ENCODE assay signal across 19 cellular contexts in the genomic region with DNA sequence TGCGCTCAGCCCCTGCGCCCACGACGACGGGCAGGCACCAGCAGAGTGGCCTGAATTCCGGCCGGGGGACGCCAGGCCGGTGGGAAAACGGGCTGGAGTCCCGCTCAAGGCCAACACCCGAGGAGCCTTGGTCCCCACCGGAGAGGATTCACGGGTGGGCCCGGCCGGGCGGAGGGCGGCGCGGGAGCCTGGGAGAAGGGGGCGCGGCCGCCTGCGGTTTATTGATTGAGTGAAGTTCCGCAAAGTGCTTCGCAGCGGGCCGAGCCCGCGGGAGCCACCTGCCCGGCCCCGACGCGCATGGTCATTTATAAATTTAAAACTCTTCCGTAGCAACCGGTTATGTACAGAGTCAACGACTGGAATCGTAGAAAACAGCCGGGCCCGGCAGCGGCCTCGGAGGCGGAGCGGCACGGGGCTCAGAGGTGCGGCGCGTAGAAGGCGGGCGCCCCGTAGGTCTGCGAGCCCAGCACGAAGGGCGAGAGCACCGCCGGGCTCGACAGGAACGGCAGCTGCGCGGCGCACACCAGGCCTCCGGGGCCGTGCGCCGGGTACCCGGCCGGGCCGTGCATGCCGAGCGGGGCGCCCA. TPM values are rescaled to one million over a fixed set of nuclear protein-coding genes. Genes with fewer than 3 reads are reported as not detected.
DNase-seq lines count a peak whose midpoint lies in the region; ATAC-seq, FAIRE-seq and TF ChIP-seq lines count a peak whose summit lies in the region.
"Had no signal": no experiment of that assay in that cellular context is flagged by ENCODE, and none has a peak within 500 bp of the region (broad histone marks: within the 10 kb centered on the region; RNA-seq: fewer than 3 reads in every experiment).

No MANE protein-coding gene starts in this region.

- no peak overlapping the region for H3K4ac ChIP-seq in H9 (ENCODE audit: low read depth, low read length)
- H3K4ac ChIP-seq in H1 (replicated peaks; ENCODE audit: insufficient read length, low read depth, low read length), result no peak overlapping the region

- H3K27me3 Mint-ChIP-seq in H9 (ENCODE audit: low read depth), result peaks cover 66% of the 10 kb centered on the region
- peaks cover 42 to 66% of the 10 kb centered on the region in 2 donors for H3K27me3 Mint-ChIP-seq in stimulated activated naive B cell treated with anti-CD40 and anti-IgM and Interleukin-4, amounts not matched to agents 10 μg/mL and 1 μg/mL and 100 μg/mL, for 72 hours

- no peak for ATAC-seq in stimulated activated naive B cell treated with anti-CD40 and anti-IgM and Interleukin-4, amounts not matched to agents 10 μg/mL and 1 μg/mL and 100 μg/mL, for 72 hours (replicated peaks)
- ATAC-seq in HG02973 (IDR thresholded peaks at IDR 0.05; ENCODE audit: unreplicated experiment), result no peak
- ATAC-seq in GM18873 (IDR thresholded peaks at IDR 0.05; ENCODE audit: low FRiP score, unreplicated experiment), result no peak
- ATAC-seq: natural killer cell treated with Interleukin-12 subunit alpha and Interleukin-12 subunit beta and Interleukin-15 and Interleukin-18, amount 100 ng/mL, for 72 hours; Right ventricle myocardium inferior had no signal

- H4K5ac ChIP-seq in H9 (ENCODE audit: insufficient read length, low read depth, low read length) (no peak overlapping the region), H1 (ENCODE audit: insufficient read length, low read depth, low read length) (no peak overlapping the region)

- H4K8ac ChIP-seq in H9 (replicated peaks; ENCODE audit: insufficient read length, low read depth, low read length) (no peak overlapping the region), H1 (ENCODE audit: extremely low read depth, insufficient read depth, low read length) (peak overlapping the region; percentile 1; the same call in 1 of the 2 replicates)

- H3K9ac ChIP-seq in H9 (ENCODE audit: extremely low read depth, insufficient read length, low read length) (no peak overlapping the region), H1 (replicated peaks in 1 of 4; ENCODE audit: extremely low read depth in 1 of 4, low read depth in 3 of 4, low read length in 3 of 4) (no peak overlapping the region)
- H3K9ac ChIP-seq: KMS-11 had no signal

- no peak overlapping the region for H3K27ac Mint-ChIP-seq in H9
- peak overlapping the region; percentile 79 for H3K27ac Mint-ChIP-seq in stimulated activated naive B cell treated with anti-CD40 and anti-IgM and Interleukin-4, amounts not matched to agents 10 μg/mL and 1 μg/mL and 100 μg/mL, for 72 hours
- H3K27ac Mint-ChIP-seq: natural killer cell treated with Interleukin-12 subunit alpha and Interleukin-12 subunit beta and Interleukin-15 and Interleukin-18, amount 100 ng/mL, for 72 hours had no signal

- H3K4me2 ChIP-seq in H9 (ENCODE audit: insufficient read depth, insufficient read length, low read length) (peak overlapping the region; percentile 24), H1 (ENCODE audit: insufficient read depth in 1 of 2, low read depth in 2 of 2, low read length in 2 of 2) (peak overlapping the region; percentile 22 to 61; a peak in 2 of 4 replicates)
- H3K4me2 ChIP-seq: KMS-11 had no signal

- H3K56ac ChIP-seq in H9 (ENCODE audit: insufficient read length, low read depth, low read length) (no peak overlapping the region), H1 (replicated peaks; ENCODE audit: insufficient read length, low read depth, low read length) (no peak overlapping the region)

- H3K23ac ChIP-seq in H9 (ENCODE audit: insufficient read length, low read depth, low read length), result no peak overlapping the region
- no peak overlapping the region for H3K23ac ChIP-seq in H1 (ENCODE audit: insufficient read length)

- H3K4me3 Mint-ChIP-seq in H9, result peak overlapping the region in 1 of 2 experiments; percentile 54; a peak in 1 of 5 replicates
- no peak overlapping the region for H3K4me3 Mint-ChIP-seq in stimulated activated naive B cell treated with anti-CD40 and anti-IgM and Interleukin-4, amounts not matched to agents 10 μg/mL and 1 μg/mL and 100 μg/mL, for 72 hours
- H3K4me3 Mint-ChIP-seq: natural killer cell treated with Interleukin-12 subunit alpha and Interleukin-12 subunit beta and Interleukin-15 and Interleukin-18, amount 100 ng/mL, for 72 hours had no signal

- H3K18ac ChIP-seq in H9 (ENCODE audit: insufficient read length, low read depth, low read length) (no peak overlapping the region), H1 (ENCODE audit: extremely low read depth, low read length) (no peak overlapping the region)

- H4K91ac ChIP-seq in H9 (ENCODE audit: insufficient read length, low read depth, low read length) (no peak overlapping the region), H1 (replicated peaks; ENCODE audit: insufficient read length, low read length) (no peak overlapping the region)

- H3K79me1 ChIP-seq in H9 (ENCODE audit: insufficient read depth, low read depth, low read length, poor library complexity, severe bottlenecking) (no peaks in the 10 kb centered on the region), H1 (ENCODE audit: low read depth, low read length) (no peaks in the 10 kb centered on the region)

- H3K27me3 ChIP-seq in H9 (ENCODE audit: insufficient read depth, low read length) (peaks cover 67% of the 10 kb centered on the region), H1 (replicated peaks in 1 of 4; ENCODE audit: control insufficient read depth in 3 of 4, extremely low read depth in 1 of 4, insufficient read depth in 3 of 4, low read length in 3 of 4) (peaks cover 70 to 76% (median 74%) of the 10 kb centered on the region in 4 experiments)

- no peak for TF ChIP-seq CTCF in H9 (conservative IDR thresholded peaks at IDR 0.05)
- TF ChIP-seq CTCF in H1 (IDR thresholded peaks at IDR 0.05; ENCODE audit: control extremely low read depth in 1 of 3, insufficient read depth in 1 of 3, low read depth in 1 of 3, low read length in 3 of 3), result no peak

- H2AK5ac ChIP-seq in H9 (ENCODE audit: insufficient read length, low read length) (no peak overlapping the region), H1 (ENCODE audit: low read depth, low read length) (no peak overlapping the region)

- WGBS in H9 (ENCODE audit: extremely low coverage, insufficient read length, low lambda C conversion rate), result no CpG with 5 or more reads among the region's 71 CpGs
- 55% methylated on average over 44 of the region's 71 CpGs; no CpG with 5 or more reads in 1 of the 2 experiments for WGBS in H1 (ENCODE audit: extremely low coverage in 1 of 2, insufficient coverage in 1 of 2, insufficient read length in 1 of 2, insufficient replicate concordance in 2 of 2, low coverage in 1 of 2, low lambda C conversion rate in 2 of 2, missing lambda C conversion rate in 1 of 2), 2 experiments

- H2BK20ac ChIP-seq in H9 (ENCODE audit: low read depth, low read length, poor library complexity, severe bottlenecking) (no peak overlapping the region), H1 (ENCODE audit: low read length) (no peak overlapping the region)

- peaks cover 3 to 7% (median 7%) of the 10 kb centered on the region in 3 experiments; a peak in 4 of 7 replicates for H3K36me3 Mint-ChIP-seq in H9 (ENCODE audit: insufficient read depth in 1 of 3, low read depth in 3 of 3)
- peaks cover 2 to 6% of the 10 kb centered on the region in 2 donors for H3K36me3 Mint-ChIP-seq in stimulated activated naive B cell treated with anti-CD40 and anti-IgM and Interleukin-4, amounts not matched to agents 10 μg/mL and 1 μg/mL and 100 μg/mL, for 72 hours
- H3K36me3 Mint-ChIP-seq: natural killer cell treated with Interleukin-12 subunit alpha and Interleukin-12 subunit beta and Interleukin-15 and Interleukin-18, amount 100 ng/mL, for 72 hours had no signal

- H2BK120ac ChIP-seq in H9 (ENCODE audit: low read depth, low read length, poor library complexity, severe bottlenecking) (no peak overlapping the region), H1 (replicated peaks; ENCODE audit: low read depth, low read length) (no peak overlapping the region)

- no peaks in the 10 kb centered on the region; the same call in 1 of the 2 replicates for H3K4me1 ChIP-seq in H9 (ENCODE audit: insufficient read depth, low read length)
- H3K4me1 ChIP-seq in H1 (replicated peaks in 1 of 4; ENCODE audit: control insufficient read depth in 3 of 4, insufficient read depth in 4 of 4, low read length in 3 of 4), result peaks cover 0 to 28% (median 6%) of the 10 kb centered on the region in 4 experiments; a peak in 5 of 7 replicates

- H4K20me1 ChIP-seq in H9 (ENCODE audit: control insufficient read depth, insufficient read depth, insufficient read length) (peaks cover 3% of the 10 kb centered on the region), H1 (replicated peaks in 1 of 2; ENCODE audit: control insufficient read depth in 1 of 2, insufficient read depth in 2 of 2, low read length in 2 of 2) (peaks cover 0 to 12% of the 10 kb centered on the region in 2 experiments)

- peak overlapping the region in 1 of 4 experiments; percentile 37; a peak in 2 of 8 replicates for H3K4me3 ChIP-seq in H1 (ENCODE audit: extremely low read depth in 1 of 4, insufficient read depth in 2 of 4, low read depth in 3 of 4, low read length in 4 of 4)
- H3K4me3 ChIP-seq: lung had no signal

- H3K9me3 ChIP-seq in H9 (ENCODE audit: control insufficient read depth, low read depth, low read length) (peaks cover 6% of the 10 kb centered on the region), H1 (ENCODE audit: insufficient read depth in 2 of 2, low read depth in 1 of 2, low read length in 1 of 2) (peaks cover 6 to 12% of the 10 kb centered on the region in 2 experiments)

- no peak overlapping the region for H3T11ph ChIP-seq in H9 (ENCODE audit: low read length)

- no peak for TF ChIP-seq EP300 in H1 (IDR thresholded peaks at IDR 0.05; ENCODE audit: borderline replicate concordance in 1 of 2, low read depth in 2 of 2, low read length in 2 of 2)

- H2AFZ ChIP-seq in H9 (ENCODE audit: low read length), result no peak overlapping the region
- no peak overlapping the region for H2AFZ ChIP-seq in H1 (ENCODE audit: low read length)

- no peak for FAIRE-seq in H1 (lab: Jason Lieb, UNC)

- H3K4me1 Mint-ChIP-seq in H9, result peaks cover 0 to 10% of the 10 kb centered on the region in 2 experiments; a peak in 2 of 4 replicates
- H3K4me1 Mint-ChIP-seq in stimulated activated naive B cell treated with anti-CD40 and anti-IgM and Interleukin-4, amounts not matched to agents 10 μg/mL and 1 μg/mL and 100 μg/mL, for 72 hours, result peaks cover 9 to 38% of the 10 kb centered on the region in 2 donors

- H3K23me2 ChIP-seq in H9 (ENCODE audit: insufficient read length, low read depth, low read length, poor library complexity, severe bottlenecking), result peaks cover 2% of the 10 kb centered on the region
- peaks cover 2% of the 10 kb centered on the region; the same call in 1 of the 2 replicates for H3K23me2 ChIP-seq in H1 (ENCODE audit: low read depth, low read length)

- H2BK5ac ChIP-seq in H9 (ENCODE audit: insufficient read length, low read length) (no peak overlapping the region), H1 (ENCODE audit: low read depth, low read length) (no peak overlapping the region)

- H2BK12ac ChIP-seq in H9 (ENCODE audit: insufficient read length, low read depth, low read length) (no peak overlapping the region), H1 (ENCODE audit: low read depth, low read length) (no peak overlapping the region)

- POLR2A ChIA-PET in H1 (lab: Charles Lee; ENCODE audit: partially characterized antibody), result no interaction called here

- CTCF ChIA-PET in H1 (lab: Charles Lee; ENCODE audit: partially characterized antibody), result interaction anchor here (0.9 to 2.8 kb wide), 7 partner anchors 7 to 227 kb away, joined by 3 to 9 read pairs (median 6); no protein-coding TSS in a partner anchor

- no peaks in the 10 kb centered on the region for H3K79me2 ChIP-seq in H9 (ENCODE audit: insufficient read depth, low read length)
- no peaks in the 10 kb centered on the region for H3K79me2 ChIP-seq in H1 (ENCODE audit: control insufficient read depth in 1 of 2, insufficient read depth in 2 of 2, low read length in 2 of 2)

- no peak for TF ChIP-seq POLR2A in H1 (IDR thresholded peaks at IDR 0.05; ENCODE audit: control extremely low read depth in 1 of 2, low read depth in 2 of 2, low read length in 2 of 2)

- H2BK15ac ChIP-seq in H9 (ENCODE audit: low read depth, low read length) (no peak overlapping the region), H1 (ENCODE audit: low read length) (no peak overlapping the region)

- TF ChIP-seq RAD21 in H1 (IDR thresholded peaks at IDR 0.05 in 1 of 2, conservative IDR thresholded peaks at IDR 0.05 in 1 of 2; ENCODE audit: low read depth in 2 of 2, low read length in 2 of 2), result no peak

- H3K27ac ChIP-seq in H9 (ENCODE audit: insufficient read length, low read depth, low read length) (no peak overlapping the region), H1 (ENCODE audit: low read depth, low read length) (no peak overlapping the region)
- H3K27ac ChIP-seq: brain microvascular endothelial cell, KMS-11 had no signal

- peaks cover 8 to 18% of the 10 kb centered on the region in 2 experiments for H3K9me3 Mint-ChIP-seq in H9
- H3K9me3 Mint-ChIP-seq in stimulated activated naive B cell treated with anti-CD40 and anti-IgM and Interleukin-4, amounts not matched to agents 10 μg/mL and 1 μg/mL and 100 μg/mL, for 72 hours, result peaks cover 4 to 6% of the 10 kb centered on the region in 2 donors
- H3K9me3 Mint-ChIP-seq: natural killer cell treated with Interleukin-12 subunit alpha and Interleukin-12 subunit beta and Interleukin-15 and Interleukin-18, amount 100 ng/mL, for 72 hours had no signal

- peaks cover 0 to 30% (median 0%) of the 10 kb centered on the region in 4 experiments; a peak in 1 of 8 replicates for H3K36me3 ChIP-seq in H1 (ENCODE audit: control insufficient read depth in 2 of 4, insufficient read depth in 4 of 4, low read length in 3 of 4)
- H3K36me3 ChIP-seq: brain microvascular endothelial cell had no signal

- no peak overlapping the region for H3K14ac ChIP-seq in H9 (ENCODE audit: insufficient read depth, low read length)
- H3K14ac ChIP-seq in H1 (ENCODE audit: insufficient read length), result no peak overlapping the region

- DNase-seq in activated gamma-delta T cell treated with Interleukin-2 at 50 U/mL for 16 hours (peak; percentile 1), activated gamma-delta T cell (lab: John Stamatoyannopoulos, UW) (no peak), H9 (peak; percentile 34), H1 (ENCODE audit: low read depth in 1 of 2, low spot score in 2 of 2) (no peak), islet precursor cell (no peak)
- no peak for DNase-seq in stimulated activated naive B cell treated with anti-CD40 and anti-IgM and Interleukin-4, amounts not matched to agents 10 μg/mL and 1 μg/mL and 100 μg/mL, for 72 hours
- DNase-seq: activated CD4-positive, alpha-beta T cell treated with anti-CD3 and anti-CD28 coated beads for 48 hours; brain microvascular endothelial cell; effector CD8-positive, alpha-beta T cell; NCI-H1417; NK-92 treated with Interleukin-12 subunit alpha and Interleukin-12 subunit beta, amount 100 ng/mL, for 24 hours; stimulated activated CD4-positive, alpha-beta T cell treated with anti-CD3 and anti-CD28 coated beads, Interleukin-1b, Interleukin-23, amount 100 ng/mL, for 48 hours had no signal

RNA-seq across cellular contexts. Expression of a gene that starts 3.6 kb away (rescaled TPM):
- total RNA-seq in H9 (2021), result not detected in 2 replicates
- total RNA-seq in H1 (2021; fragmentation: NEBNext Ultra II Directional; extraction: Animal tissue kit (Norgen Biotek cat#: 25700)), result not detected in 2 replicates
- polyA plus RNA-seq in H1 (2011; rRNA removed), result not detected in 2 replicates
- polyA plus RNA-seq in H1 (2011; cell fraction: cytosol; rRNA removed), result not detected
- polyA plus RNA-seq in H1 (2011; cell fraction: nucleus; rRNA removed), result not detected
- not detected in 4 replicates for polyA plus RNA-seq in H1 (2012, experiment 1 of 2)
- polyA plus RNA-seq in H1 (2012, experiment 2 of 2), result not detected
- not detected for polyA plus RNA-seq in H1 (2013, experiment 1 of 2)
- polyA plus RNA-seq in H1 (2013, experiment 2 of 2), result not detected
- not detected in 2 replicates for polyA minus RNA-seq in H1 (2011; rRNA and poly(A)+ RNA removed)
- polyA minus RNA-seq in H1 (2011; cell fraction: cytosol; rRNA and poly(A)+ RNA removed), result not detected
- not detected for polyA minus RNA-seq in H1 (2011; cell fraction: nucleus; rRNA and poly(A)+ RNA removed)
- total RNA-seq: lung; natural killer cell treated with Interleukin-12 subunit alpha and Interleukin-12 subunit beta and Interleukin-15 and Interleukin-18, amount 100 ng/mL, for 72 hours; Right ventricle myocardium inferior had no signal
- polyA plus RNA-seq: lung, thymus had no signal

RNA-seq across cellular contexts. Expression of a gene that starts 55.6 kb away (rescaled TPM):
- 15.9 and 18.3 TPM in 2 replicates for total RNA-seq in H9 (2021)
- total RNA-seq in H1 (2021; fragmentation: NEBNext Ultra II Directional; extraction: Animal tissue kit (Norgen Biotek cat#: 25700)), result 19.0 and 19.4 TPM in 2 replicates
- polyA plus RNA-seq in H1 (2011; rRNA removed), result 14.5 and 21.1 TPM in 2 replicates
- polyA plus RNA-seq in H1 (2011; cell fraction: cytosol; rRNA removed), result 14.8 TPM
- 106 TPM for polyA plus RNA-seq in H1 (2011; cell fraction: nucleus; rRNA removed)
- polyA plus RNA-seq in H1 (2012, experiment 1 of 2), result 17.0 to 21.8 TPM (median 19.1 TPM) in 4 replicates
- 2.3 TPM for polyA plus RNA-seq in H1 (2012, experiment 2 of 2)
- 9.4 TPM for polyA plus RNA-seq in H1 (2013, experiment 1 of 2)
- 8.0 TPM for polyA plus RNA-seq in H1 (2013, experiment 2 of 2)
- 7.8 and 8.3 TPM in 2 replicates for polyA minus RNA-seq in H1 (2011; rRNA and poly(A)+ RNA removed)
- 13.4 TPM for polyA minus RNA-seq in H1 (2011; cell fraction: cytosol; rRNA and poly(A)+ RNA removed)
- 25.9 TPM for polyA minus RNA-seq in H1 (2011; cell fraction: nucleus; rRNA and poly(A)+ RNA removed)

Comparison
In these comparisons a context has a peak if more than half of its experiments do, and no peak if none do; other contexts are left out.
1. DNase-seq: peak in activated gamma-delta T cell treated with Interleukin-2 at 50 U/mL for 16 hours (single experiment) and H9 (single experiment); none in activated gamma-delta T cell (single experiment), H1 (0 of 2), stimulated activated naive B cell treated with anti-CD40 and anti-IgM and Interleukin-4, amounts not matched to agents 10 μg/mL and 1 μg/mL and 100 μg/mL, for 72 hours (single experiment) and islet precursor cell (single experiment).